Comparison of ENCODE assay signal across 26 cellular contexts in genomic region chr3:195839260-195840010, GRCh38. TPM values are rescaled to one million over a fixed set of nuclear protein-coding genes. Genes with fewer than 3 reads are reported as not detected.
DNase-seq lines count a peak whose midpoint lies in the region; ATAC-seq and TF ChIP-seq lines count a peak whose summit lies in the region.
"Had no signal": no experiment of that assay in that cellular context is flagged by ENCODE, and none has a peak within 500 bp of the region (broad histone marks: within the 10 kb centered on the region; RNA-seq: fewer than 3 reads in every experiment).

No MANE protein-coding gene starts in this region.

- peak overlapping the region; percentile 67 for H3K4me2 ChIP-seq in OCI-LY7 (ENCODE audit: low read length)

- TF ChIP-seq CTCF in OCI-LY7 (conservative IDR thresholded peaks at IDR 0.05; ENCODE audit: low read length) = no peak
- TF ChIP-seq CTCF in liver (IDR thresholded peaks at IDR 0.05; ENCODE audit: low read depth, low read length, missing input control) = no peak

- no peaks in the 10 kb centered on the region for H3K36me3 ChIP-seq in OCI-LY7 (ENCODE audit: insufficient read depth, low read length)
- no peaks in the 10 kb centered on the region for H3K36me3 ChIP-seq in liver (ENCODE audit: control insufficient read depth in 4 of 4, insufficient read depth in 3 of 4, low read depth in 1 of 4, low read length in 3 of 4)
- H3K36me3 ChIP-seq in effector memory CD4-positive, alpha-beta T cell (ENCODE audit: control insufficient read depth, insufficient read depth, low read length) = no peaks in the 10 kb centered on the region
- H3K36me3 ChIP-seq: breast epithelium, Peyer's patch, stomach, vagina had no signal

- no peaks in the 10 kb centered on the region for H4K20me1 ChIP-seq in OCI-LY7 (ENCODE audit: insufficient read depth, low read length)

- TF ChIP-seq RAD21 in liver (IDR thresholded peaks at IDR 0.05) = no peak

- no peaks in the 10 kb centered on the region for H3K9me3 ChIP-seq in OCI-LY7 (ENCODE audit: low read length)
- no peaks in the 10 kb centered on the region for H3K9me3 ChIP-seq in liver (ENCODE audit: control insufficient read depth in 4 of 4, low read length in 3 of 4)
- no peaks in the 10 kb centered on the region for H3K9me3 ChIP-seq in effector memory CD4-positive, alpha-beta T cell (ENCODE audit: control insufficient read depth, low read length)
- H3K9me3 ChIP-seq: breast epithelium, Peyer's patch, stomach, vagina had no signal

- no peaks in the 10 kb centered on the region for H3K27me3 ChIP-seq in liver (ENCODE audit: control insufficient read depth in 4 of 4, insufficient read depth in 4 of 4, low read length in 3 of 4)
- H3K27me3 ChIP-seq in effector memory CD4-positive, alpha-beta T cell (replicated peaks; ENCODE audit: control insufficient read depth, insufficient read depth, low read length, poor library complexity, severe bottlenecking) = no peaks in the 10 kb centered on the region
- H3K27me3 ChIP-seq: breast epithelium, Peyer's patch, vagina had no signal

- intact Hi-C loops in OCI-LY7 (cut with micrococcal nuclease; ENCODE audit: unreplicated experiment) = no loop called here

- ATAC-seq in HG02642 (IDR thresholded peaks at IDR 0.05; ENCODE audit: poor library complexity, unreplicated experiment) (peak; percentile 9), HG03442 (IDR thresholded peaks at IDR 0.05; ENCODE audit: unreplicated experiment) (no peak)
- ATAC-seq: CD8-positive, alpha-beta T cell; esophagus mucosa; HCT116; naive thymus-derived CD8-positive, alpha-beta T cell had no signal

- peak; percentile 15 for DNase-seq in COR-L47 (lab: John Stamatoyannopoulos, UW)
- no peak for DNase-seq in OCI-LY7 (ENCODE audit: low spot score)
- no peak for DNase-seq in KBM-7
- no peak for DNase-seq in effector memory CD4-positive, alpha-beta T cell
- no peak for DNase-seq in NCI-H524 treated with DMSO at 0.1 percent for 48 hours (lab: John Stamatoyannopoulos, UW)
- DNase-seq: ACHN; activated CD4-positive, alpha-beta T cell treated with anti-CD3 and anti-CD28 coated beads, Interleukin-2, amount 50 U/mL, for 48 hours; activated naive CD8-positive, alpha-beta T cell treated with anti-CD3 and anti-CD28 coated beads for 36 hours; activated T-cell treated with anti-CD3 and anti-CD28 coated beads, Interleukin-2, amount 50 U/mL, for 24 hours; CD8-positive, alpha-beta T cell; dermis blood vessel endothelial cell; EL; naive thymus-derived CD8-positive, alpha-beta T cell; NCI-H1105; NCI-H510A; stimulated activated CD4-positive, alpha-beta T cell treated with anti-CD3 and anti-CD28 coated beads, Interleukin-15, amount 100 ng/mL, for 24 hours; stomach had no signal

- no peaks in the 10 kb centered on the region for H3K79me2 ChIP-seq in OCI-LY7 (ENCODE audit: insufficient read depth, low read depth, low read length)

- peak overlapping the region; percentile 70 for H2AFZ ChIP-seq in OCI-LY7 (ENCODE audit: low read length)

- 44% methylated on average over 19 of the region's 19 CpGs for WGBS in liver

- BruUV-seq in OCI-LY7 (replicated peaks; lab: Mats Ljungman, UMichigan) = no TSS peak

- no peak overlapping the region for H3K9ac ChIP-seq in liver (ENCODE audit: low read depth in 1 of 2, low read length in 2 of 2)

- POLR2A ChIA-PET in OCI-LY7 (lab: Charles Lee) = interaction anchor here (0.6 to 1.3 kb wide), 5 partner anchors 11 to 1596 kb away, joined by 3 to 4 read pairs (median 3); no protein-coding TSS in a partner anchor

- in situ Hi-C loops in KBM-7 (cut with MboI; ENCODE audit: low pct_unique_long_range_greater_than_20kb, low sequenced_read_pairs) = no loop called here

- H3K9me2 ChIP-seq in OCI-LY7 (ENCODE audit: insufficient read depth, low read length) = no peaks in the 10 kb centered on the region

- H3K27ac ChIP-seq in OCI-LY7 (ENCODE audit: low read depth, low read length, poor library complexity, severe bottlenecking) = peak overlapping the region; percentile 68
- no peak overlapping the region for H3K27ac ChIP-seq in liver (ENCODE audit: low read depth in 1 of 2, low read length in 2 of 2)
- H3K27ac ChIP-seq in effector memory CD4-positive, alpha-beta T cell (ENCODE audit: insufficient read depth, low read length, poor library complexity, severe bottlenecking) = no peak overlapping the region
- H3K27ac ChIP-seq: breast epithelium, Peyer's patch, stomach, vagina had no signal

- H3K4me3 ChIP-seq in OCI-LY7 (ENCODE audit: low read depth, low read length, poor library complexity, severe bottlenecking) = peak overlapping the region; percentile 11
- H3K4me3 ChIP-seq in liver (ENCODE audit: low read depth in 1 of 3, low read length in 3 of 3) = no peak overlapping the region
- no peak overlapping the region for H3K4me3 ChIP-seq in effector memory CD4-positive, alpha-beta T cell (ENCODE audit: insufficient read depth, low read depth, low read length, poor library complexity, severe bottlenecking)
- H3K4me3 ChIP-seq: breast epithelium, lung, Peyer's patch, stomach, vagina had no signal

- CTCF ChIA-PET in OCI-LY7 (lab: Charles Lee; ENCODE audit: unreplicated experiment) = interaction anchor here (0.5 to 1.9 kb wide), 2 partner anchors 11 to 14 kb away, joined by 3 to 9 read pairs; no protein-coding TSS in a partner anchor

- H3K4me1 ChIP-seq in OCI-LY7 (ENCODE audit: insufficient read depth, low read length, poor library complexity, severe bottlenecking) (peaks cover 23% of the 10 kb centered on the region), liver (ENCODE audit: control insufficient read depth in 4 of 4, insufficient read depth in 4 of 4, low read length in 3 of 4) (peaks cover 0 to 2% (median under 1%) of the 10 kb centered on the region in 4 donors)
- no peaks in the 10 kb centered on the region for H3K4me1 ChIP-seq in effector memory CD4-positive, alpha-beta T cell (ENCODE audit: control insufficient read depth, insufficient read depth, low read length, poor library complexity, severe bottlenecking)
- H3K4me1 ChIP-seq: breast epithelium, Peyer's patch, vagina had no signal

TF ChIP-seq in liver, 16 proteins besides CTCF, POLR2A, EP300 and RAD21:
- no peak for TF ChIP-seq FOXA1 (IDR thresholded peaks at IDR 0.05)
- TF ChIP-seq TAF1 (conservative IDR thresholded peaks at IDR 0.05) = no peak
- TF ChIP-seq SP1 (IDR thresholded peaks at IDR 0.05) = peak; percentile 85
- no peak for TF ChIP-seq NR2F2 (IDR thresholded peaks at IDR 0.05)
- TF ChIP-seq ATF3 (IDR thresholded peaks at IDR 0.05) = no peak
- TF ChIP-seq HNF4G (IDR thresholded peaks at IDR 0.05) = peak; percentile 31
- no peak for TF ChIP-seq FOXA2 (IDR thresholded peaks at IDR 0.05)
- TF ChIP-seq GABPA (IDR thresholded peaks at IDR 0.05 in 1 of 2, conservative IDR thresholded peaks at IDR 0.05 in 1 of 2) = no peak
- TF ChIP-seq HNF4A (conservative IDR thresholded peaks at IDR 0.05) = peak; percentile 11 to 52
- TF ChIP-seq ZBTB33 (IDR thresholded peaks at IDR 0.05) = no peak
- TF ChIP-seq RXRA (IDR thresholded peaks at IDR 0.05) = peak; percentile 67 to 94

RNA-seq across cellular contexts. Expression of gene MUC4, which starts 27.7 kb away (rescaled TPM):
- 0.03 and 0.08 TPM in 2 replicates for total RNA-seq in OCI-LY7 (2014; rRNA removed; shearing (Covaris generic))
- total RNA-seq in OCI-LY7 (2022) (0.11 and 0.42 TPM in 2 replicates), liver (not detected)
- polyA plus RNA-seq in liver = not detected
- total RNA-seq: CD8-positive, alpha-beta T cell; naive thymus-derived CD8-positive, alpha-beta T cell had no signal
- polyA plus RNA-seq: naive thymus-derived CD8-positive, alpha-beta T cell had no signal
